ENCODE assay signal across 10 cellular contexts in the genomic region with DNA sequence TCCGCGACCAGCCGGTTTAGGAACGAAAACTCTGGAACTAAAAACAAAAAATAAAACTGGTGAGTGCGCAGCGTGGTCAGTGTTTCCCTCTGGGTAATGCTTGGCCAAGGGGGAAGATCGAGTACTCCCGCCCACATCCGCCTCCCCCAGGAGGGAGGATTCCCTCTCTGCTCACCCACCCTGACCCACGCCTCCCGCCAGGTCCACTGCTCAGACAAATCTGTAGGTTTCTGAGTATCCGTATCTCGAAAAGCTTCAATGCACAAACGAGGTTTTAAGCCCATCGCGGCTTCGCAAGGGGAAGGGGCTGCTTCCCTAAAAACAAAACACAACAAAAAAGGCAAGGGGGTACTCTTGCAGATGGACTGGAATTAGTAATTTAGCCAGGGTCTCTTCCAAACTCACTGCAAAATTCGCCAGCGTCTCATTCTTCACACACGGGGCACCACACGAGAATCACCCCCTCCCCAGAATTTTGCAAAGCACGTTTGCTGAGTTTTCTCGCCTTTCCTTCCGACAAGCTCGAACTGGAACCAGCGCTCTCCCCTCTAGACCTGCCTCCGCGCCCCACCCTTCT.
DNase-seq lines count a peak whose midpoint lies in the region; ATAC-seq and TF ChIP-seq lines count a peak whose summit lies in the region.
"Had no signal": no experiment of that assay in that cellular context is flagged by ENCODE, and none has a peak within 500 bp of the region (broad histone marks: within the 10 kb centered on the region; RNA-seq: fewer than 3 reads in every experiment).

No MANE protein-coding gene starts in this region.

- peak overlapping the region; percentile 25 for H3K4me3 Mint-ChIP-seq in nephron progenitor cell

- BruUV-seq in mammary epithelial cell (replicated peaks; lab: Mats Ljungman, UMichigan): no TSS peak

- DNase-seq in AG10803 (ENCODE audit: low read depth) (no peak), mammary epithelial cell (no peak), nephron progenitor cell (no peak), occipital lobe (lab: John Stamatoyannopoulos, UW) (no peak), DMS 273 treated with DMSO at 0.1 percent for 48 hours (lab: John Stamatoyannopoulos, UW) (no peak), NCI-H345 (lab: John Stamatoyannopoulos, UW) (no peak)
- DNase-seq: activated effector memory CD4-positive, alpha-beta T cell treated with anti-CD3 and anti-CD28 coated beads, Interleukin-2, amount 50 U/mL, for 16 hours; NCI-H1436 treated with DMSO at 0.1 percent for 48 hours had no signal

- dilution Hi-C loops in mammary epithelial cell (cut with HindIII; ENCODE audit: low sequenced_read_pairs): no loop called here

- H3K4me3 ChIP-seq in AG10803 (ENCODE audit: low read length) (peak overlapping the region; percentile 30; the same call in 1 of the 2 replicates), mammary epithelial cell (replicated peaks in 1 of 3; ENCODE audit: insufficient read depth in 1 of 3, low read depth in 2 of 3, low read length in 3 of 3) (no peak overlapping the region)

- H3K27me3 Mint-ChIP-seq in nephron progenitor cell (ENCODE audit: low read depth, poor library complexity): peaks cover 98% of the 10 kb centered on the region

- H2AFZ ChIP-seq in mammary epithelial cell (ENCODE audit: low read depth, low read length): no peak overlapping the region

- H4K20me1 ChIP-seq in mammary epithelial cell (ENCODE audit: insufficient read depth, low read length): no peaks in the 10 kb centered on the region

- peaks cover 13% of the 10 kb centered on the region for H3K9me3 Mint-ChIP-seq in nephron progenitor cell

- H3K36me3 ChIP-seq in mammary epithelial cell (ENCODE audit: insufficient read depth, low read length): no peaks in the 10 kb centered on the region

- H3K27ac Mint-ChIP-seq in nephron progenitor cell: no peak overlapping the region

- no peaks in the 10 kb centered on the region for H3K79me2 ChIP-seq in mammary epithelial cell (ENCODE audit: insufficient read depth, low read length)

- H3K4me1 ChIP-seq in mammary epithelial cell (ENCODE audit: insufficient read depth, low read length): peaks cover 13% of the 10 kb centered on the region

- in situ Hi-C loops in mammary epithelial cell (cut with MboI; ENCODE audit: low sequenced_read_pairs in 2 of 2): no loop called here

- TF ChIP-seq CTCF in AG10803 (conservative IDR thresholded peaks at IDR 0.05; ENCODE audit: low read length) (no peak), mammary epithelial cell (conservative IDR thresholded peaks at IDR 0.05 in 1 of 2, IDR thresholded peaks at IDR 0.05 in 1 of 2; ENCODE audit: extremely low read depth in 1 of 2, insufficient read depth in 1 of 2, low read depth in 1 of 2, low read length in 2 of 2) (no peak), nephron progenitor cell (IDR thresholded peaks at IDR 0.05) (no peak)

- no peak overlapping the region for H3K27ac ChIP-seq in mammary epithelial cell (ENCODE audit: insufficient read depth, low read depth, low read length)

- peaks cover 21% of the 10 kb centered on the region for H3K4me1 Mint-ChIP-seq in nephron progenitor cell

- ATAC-seq in GM18867 (IDR thresholded peaks at IDR 0.05; ENCODE audit: unreplicated experiment): peak; percentile 9
- ATAC-seq in GM21825 (IDR thresholded peaks at IDR 0.05; ENCODE audit: unreplicated experiment): no peak

- peaks cover 56% of the 10 kb centered on the region for H3K27me3 ChIP-seq in mammary epithelial cell (ENCODE audit: insufficient read depth, low read length)

- 36% methylated on average over 22 of the region's 28 CpGs for WGBS in mammary epithelial cell (ENCODE audit: low coverage, missing lambda C conversion rate)

- no peaks in the 10 kb centered on the region for H3K9me3 ChIP-seq in mammary epithelial cell (replicated peaks; ENCODE audit: insufficient read depth, low read length)

- CTCF ChIA-PET in mammary epithelial cell (lab: Charles Lee; ENCODE audit: low non-redundant PET): no interaction called here

- H3K9ac ChIP-seq in mammary epithelial cell (ENCODE audit: insufficient read depth, low read length): no peak overlapping the region

- peak overlapping the region; percentile 58 for H3K4me2 ChIP-seq in mammary epithelial cell (ENCODE audit: insufficient read depth, low read depth, low read length)

- no peaks in the 10 kb centered on the region for H3K36me3 Mint-ChIP-seq in nephron progenitor cell (ENCODE audit: low read depth)

- intact Hi-C loops in mammary epithelial cell (cut with micrococcal nuclease): no loop called here
